Comparison of ENCODE assay signal across 9 cellular contexts in the genomic region with DNA sequence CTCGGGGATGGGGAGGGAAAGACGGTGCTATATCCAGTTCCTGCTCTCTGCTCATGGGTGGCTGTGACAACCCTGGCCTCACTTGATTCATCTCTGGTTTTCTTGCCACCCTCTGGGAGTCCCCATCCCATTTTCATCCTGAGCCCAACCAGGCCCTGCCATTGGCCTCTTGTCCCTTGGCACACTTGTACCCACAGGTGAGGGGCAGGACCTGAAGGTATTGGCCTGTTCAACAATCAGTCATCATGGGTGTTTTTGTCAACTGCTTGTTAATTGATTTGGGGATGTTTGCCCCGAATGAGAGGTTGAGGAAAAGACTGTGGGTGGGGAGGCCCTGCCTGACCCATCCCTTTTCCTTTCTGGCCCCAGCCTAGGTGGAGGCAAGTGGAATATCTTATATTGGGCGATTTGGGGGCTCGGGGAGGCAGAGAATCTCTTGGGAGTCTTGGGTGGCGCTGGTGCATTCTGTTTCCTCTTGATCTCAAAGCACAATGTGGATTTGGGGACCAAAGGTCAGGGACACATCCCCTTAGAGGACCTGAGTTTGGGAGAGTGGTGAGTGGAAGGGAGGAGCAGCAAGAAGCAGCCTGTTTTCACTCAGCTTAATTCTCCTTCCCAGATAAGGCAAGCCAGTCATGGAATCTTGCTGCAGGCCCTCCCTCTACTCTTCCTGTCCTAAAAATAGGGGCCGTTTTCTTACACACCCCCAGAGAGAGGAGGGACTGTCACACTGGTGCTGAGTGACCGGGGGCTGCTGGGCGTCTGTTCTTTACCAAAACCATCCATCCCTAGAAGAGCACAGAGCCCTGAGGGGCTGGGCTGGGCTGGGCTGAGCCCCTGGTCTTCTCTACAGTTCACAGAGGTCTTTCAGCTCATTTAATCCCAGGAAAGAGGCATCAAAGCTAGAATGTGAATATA. TPM values are rescaled to one million over a fixed set of nuclear protein-coding genes. Genes with fewer than 3 reads are reported as not detected.
DNase-seq lines count a peak whose midpoint lies in the region; ATAC-seq and TF ChIP-seq lines count a peak whose summit lies in the region.
"Had no signal": no experiment of that assay in that cellular context is flagged by ENCODE, and none has a peak within 500 bp of the region (broad histone marks: within the 10 kb centered on the region; RNA-seq: fewer than 3 reads in every experiment).

No MANE protein-coding gene starts in this region.

- WGBS in sigmoid colon, 2 donors: 77 to 79% methylated on average over 9 of the region's 9 CpGs

- intact Hi-C loops in CD14-positive monocyte (cut with micrococcal nuclease): no loop called here
- intact Hi-C loops in activated CD4-positive, alpha-beta memory T cell treated with anti-CD3 and anti-CD28 coated beads for 36 hours (cut with micrococcal nuclease): no loop called here
- intact Hi-C loops in left cardiac atrium (cut with DNase I): loop anchor here in 1 of 2 donors (5.0 kb wide), 1 partner anchor 53 kb away; no protein-coding TSS in a partner anchor
- intact Hi-C loops in sigmoid colon (cut with DNase I): loop anchor here (5.0 kb wide), 1 partner anchor 48 kb away; a partner anchor contains a TSS

- no peaks in the 10 kb centered on the region for H3K9me3 Mint-ChIP-seq in CD14-positive monocyte
- no peaks in the 10 kb centered on the region for H3K9me3 Mint-ChIP-seq in activated CD4-positive, alpha-beta memory T cell treated with anti-CD3 and anti-CD28 coated beads for 36 hours

- H3K4me3 Mint-ChIP-seq in CD14-positive monocyte: peak overlapping the region in 1 of 2 donors; percentile 31
- H3K4me3 Mint-ChIP-seq in activated CD4-positive, alpha-beta memory T cell treated with anti-CD3 and anti-CD28 coated beads for 36 hours: no peak overlapping the region

- no peak for TF ChIP-seq CTCF in CD14-positive monocyte (IDR thresholded peaks at IDR 0.05)
- no peak for TF ChIP-seq CTCF in sigmoid colon (IDR thresholded peaks at IDR 0.05)

- no peaks in the 10 kb centered on the region for H3K9me3 ChIP-seq in sigmoid colon

- peak overlapping the region; percentile 64 to 86 (median 76) for H3K27ac ChIP-seq in sigmoid colon

- no peak for TF ChIP-seq EP300 in sigmoid colon (IDR thresholded peaks at IDR 0.05)

- H3K27me3 ChIP-seq in sigmoid colon (no peaks in the 10 kb centered on the region), H7 (ENCODE audit: control insufficient read depth, insufficient read depth, low read length) (no peaks in the 10 kb centered on the region)

- peak overlapping the region in 6 of 7 donors; percentile 21 to 69 (median 51) for H3K27ac Mint-ChIP-seq in CD14-positive monocyte
- H3K27ac Mint-ChIP-seq in activated CD4-positive, alpha-beta memory T cell treated with anti-CD3 and anti-CD28 coated beads for 36 hours: peak overlapping the region; percentile 54

- no peak for TF ChIP-seq POLR2A in sigmoid colon (IDR thresholded peaks at IDR 0.05)

- POLR2A ChIA-PET in activated CD4-positive, alpha-beta memory T cell treated with anti-CD3 and anti-CD28 coated beads for 36 hours (lab: Charles Lee): no interaction called here

- H3K4me1 ChIP-seq in sigmoid colon: peaks cover 0 to 51% (median 43%) of the 10 kb centered on the region in 4 donors

- peaks cover 38% of the 10 kb centered on the region for H3K4me1 Mint-ChIP-seq in CD14-positive monocyte
- H3K4me1 Mint-ChIP-seq in activated CD4-positive, alpha-beta memory T cell treated with anti-CD3 and anti-CD28 coated beads for 36 hours (ENCODE audit: low read depth): peaks cover 20% of the 10 kb centered on the region

- peaks cover 0 to 3% (median 0%) of the 10 kb centered on the region in 3 donors for H3K27me3 Mint-ChIP-seq in CD14-positive monocyte (ENCODE audit: low read depth in 3 of 3)
- no peaks in the 10 kb centered on the region for H3K27me3 Mint-ChIP-seq in activated CD4-positive, alpha-beta memory T cell treated with anti-CD3 and anti-CD28 coated beads for 36 hours

- ATAC-seq in left cardiac atrium (peak; percentile 9 to 11), GM21367 (IDR thresholded peaks at IDR 0.05; ENCODE audit: unreplicated experiment) (no peak)

- no peak for DNase-seq in CD14-positive monocyte (ENCODE audit: low spot score)
- peak; percentile 7 for DNase-seq in activated CD4-positive, alpha-beta memory T cell treated with anti-CD3 and anti-CD28 coated beads for 36 hours
- DNase-seq in left cardiac atrium: no peak
- DNase-seq in sigmoid colon: peak; percentile 59
- DNase-seq in COLO829 (ENCODE audit: low spot score): no peak
- no peak for DNase-seq in NCI-H187 (lab: John Stamatoyannopoulos, UW)
- no peak for DNase-seq in H7
- DNase-seq: activated CD4-positive, alpha-beta T cell treated with anti-CD3 and anti-CD28 coated beads, Interleukin-2, amount 50 U/mL, for 1 hour had no signal

- H3K36me3 ChIP-seq in sigmoid colon (peaks cover 15 to 48% (median 27%) of the 10 kb centered on the region in 4 donors), H7 (replicated peaks; ENCODE audit: control insufficient read depth, insufficient read depth, low read length) (peaks cover 12% of the 10 kb centered on the region)

- H3K4me3 ChIP-seq in sigmoid colon (no peak overlapping the region), H7 (ENCODE audit: insufficient read depth, low read depth, low read length) (no peak overlapping the region)

- peaks cover 43 to 58% of the 10 kb centered on the region in 2 donors for H3K36me3 Mint-ChIP-seq in CD14-positive monocyte
- H3K36me3 Mint-ChIP-seq in activated CD4-positive, alpha-beta memory T cell treated with anti-CD3 and anti-CD28 coated beads for 36 hours: peaks cover 24% of the 10 kb centered on the region

- CTCF ChIA-PET in activated CD4-positive, alpha-beta memory T cell treated with anti-CD3 and anti-CD28 coated beads for 36 hours (lab: Charles Lee): interaction anchor here (0.9 to 1.3 kb wide), 2 partner anchors 14 to 15 kb away, joined by 3 read pairs; no protein-coding TSS in a partner anchor

RNA-seq across cellular contexts. Expression of a gene that starts 46.6 kb away (rescaled TPM):
- not detected for polyA plus RNA-seq in CD14-positive monocyte
- total RNA-seq in activated CD4-positive, alpha-beta memory T cell treated with anti-CD3 and anti-CD28 coated beads for 36 hours: not detected
- not detected for total RNA-seq in left cardiac atrium
- not detected for total RNA-seq in sigmoid colon
- not detected for polyA plus RNA-seq in sigmoid colon
- not detected in 2 replicates for total RNA-seq in H7 (2014; rRNA removed; shearing (Covaris generic))

RNA-seq across cellular contexts. Expression of a gene that starts 50.8 kb away (rescaled TPM):
- polyA plus RNA-seq in CD14-positive monocyte (10 to 100 TPM; 70.6 to 93.7 TPM), sigmoid colon (100 to 1,000 TPM; 122 to 205 (median 182) TPM)
- 100 to 1,000 TPM; 134 to 139 TPM for total RNA-seq in activated CD4-positive, alpha-beta memory T cell treated with anti-CD3 and anti-CD28 coated beads for 36 hours
- total RNA-seq in left cardiac atrium (10 to 100 TPM; 51.8 to 55.0 TPM), sigmoid colon (10 to 100 TPM; 27.6 to 64.8 (median 42.2) TPM)
- total RNA-seq in H7 (2014; rRNA removed; shearing (Covaris generic)): 122 and 149 TPM in 2 replicates

Comparison
In these comparisons a context has a peak if more than half of its experiments do, and no peak if none do; other contexts are left out.
1. DNase-seq: peak in activated CD4-positive, alpha-beta memory T cell treated with anti-CD3 and anti-CD28 coated beads for 36 hours (single experiment) and sigmoid colon (single experiment); none in CD14-positive monocyte (single experiment), left cardiac atrium (single experiment), COLO829 (single experiment), NCI-H187 (0 of 2) and H7 (single experiment).